Comparison of ENCODE assay signal across 9 cellular contexts in the genomic region with DNA sequence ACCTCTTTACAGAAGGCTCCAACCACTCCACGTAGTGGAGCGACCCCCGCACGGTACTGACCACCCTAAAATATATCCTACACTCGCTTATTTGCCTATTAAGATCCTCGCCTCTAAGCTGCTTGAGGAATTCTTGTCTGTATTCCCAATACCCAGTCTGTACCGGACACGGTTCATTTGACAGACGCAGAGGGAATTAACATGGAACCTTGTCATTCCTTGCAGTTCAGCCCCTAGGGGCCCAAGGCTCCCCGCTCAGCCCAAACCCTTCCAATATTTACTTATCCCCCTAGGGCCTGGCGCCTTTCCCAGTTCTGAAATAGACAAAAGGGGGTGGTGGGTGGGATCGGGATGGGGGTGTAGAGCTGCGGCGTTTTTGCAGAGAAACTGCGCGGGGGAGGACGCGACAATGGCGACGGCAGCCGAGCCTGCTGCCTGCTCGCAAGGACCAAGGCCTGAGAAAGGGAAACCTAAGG. TPM values are rescaled to one million over a fixed set of nuclear protein-coding genes. Genes with fewer than 3 reads are reported as not detected.
DNase-seq lines count a peak whose midpoint lies in the region; ATAC-seq and TF ChIP-seq lines count a peak whose summit lies in the region.
"Had no signal": no experiment of that assay in that cellular context is flagged by ENCODE, and none has a peak within 500 bp of the region (broad histone marks: within the 10 kb centered on the region; RNA-seq: fewer than 3 reads in every experiment).

No MANE protein-coding gene starts in this region.

- peak overlapping the region; percentile 99 for H3K4me3 Mint-ChIP-seq in activated naive CD4-positive, alpha-beta T cell treated with anti-CD3 and anti-CD28 coated beads, Interleukin-2, amount 10 ng/mL, durations not matched to agents 7 days and 5 days
- H3K4me3 Mint-ChIP-seq in T-cell (peak overlapping the region; percentile 90 to 99 (median 97)), osteocyte (ENCODE audit: unreplicated experiment) (peak overlapping the region; percentile 98)

- TF ChIP-seq CTCF in fibroblast of pulmonary artery (IDR thresholded peaks at IDR 0.05; ENCODE audit: low read length, missing control alignments) (no peak), osteocyte (IDR thresholded peaks at IDR 0.05) (no peak)

- peak overlapping the region; percentile 98 for H3K27ac Mint-ChIP-seq in activated naive CD4-positive, alpha-beta T cell treated with anti-CD3 and anti-CD28 coated beads, Interleukin-2, amount 10 ng/mL, durations not matched to agents 7 days and 5 days
- peak overlapping the region; percentile 66 to 98 for H3K27ac Mint-ChIP-seq in T-cell
- H3K27ac Mint-ChIP-seq in osteocyte (ENCODE audit: unreplicated experiment) = peak overlapping the region; percentile 76

- H3K36me3 Mint-ChIP-seq in activated naive CD4-positive, alpha-beta T cell treated with anti-CD3 and anti-CD28 coated beads, Interleukin-2, amount 10 ng/mL, durations not matched to agents 7 days and 5 days = peaks cover 28% of the 10 kb centered on the region
- H3K36me3 Mint-ChIP-seq in T-cell (peaks cover 20% of the 10 kb centered on the region), osteocyte (ENCODE audit: unreplicated experiment) (peaks cover 16% of the 10 kb centered on the region)

- peaks cover 37% of the 10 kb centered on the region for H3K4me1 Mint-ChIP-seq in activated naive CD4-positive, alpha-beta T cell treated with anti-CD3 and anti-CD28 coated beads, Interleukin-2, amount 10 ng/mL, durations not matched to agents 7 days and 5 days
- H3K4me1 Mint-ChIP-seq in T-cell (peaks cover 48 to 53% (median 52%) of the 10 kb centered on the region in 3 donors), osteocyte (ENCODE audit: unreplicated experiment) (peaks cover 38% of the 10 kb centered on the region)

- peaks cover 4% of the 10 kb centered on the region for H3K27me3 Mint-ChIP-seq in activated naive CD4-positive, alpha-beta T cell treated with anti-CD3 and anti-CD28 coated beads, Interleukin-2, amount 10 ng/mL, durations not matched to agents 7 days and 5 days
- H3K27me3 Mint-ChIP-seq in T-cell (no peaks in the 10 kb centered on the region), osteocyte (ENCODE audit: unreplicated experiment) (no peaks in the 10 kb centered on the region)

- POLR2A ChIA-PET in T-cell (lab: Charles Lee) = interaction anchor here (0.5 to 1.8 kb wide), 6 partner anchors 38 to 182 kb away, joined by 3 to 13 read pairs (median 4); no protein-coding TSS in a partner anchor

- ATAC-seq in T-cell (replicated peaks in 1 of 4) (no peak), GM21723 (IDR thresholded peaks at IDR 0.05; ENCODE audit: unreplicated experiment) (no peak), HG02763 (IDR thresholded peaks at IDR 0.05; ENCODE audit: unreplicated experiment) (no peak)

- CTCF ChIA-PET in activated naive CD4-positive, alpha-beta T cell treated with anti-CD3 and anti-CD28 coated beads, Interleukin-2, amount 10 ng/mL, durations not matched to agents 7 days and 5 days (lab: Charles Lee) = interaction anchor here (0.6 to 7.3 kb wide), 10 partner anchors 15 to 241 kb away, joined by 3 to 152 read pairs (median 8); a partner anchor contains a TSS
- CTCF ChIA-PET in T-cell (lab: Charles Lee) = interaction anchor here in 1 of 2 donors (1.2 to 3.1 kb wide), 12 partner anchors 8 to 142 kb away, joined by 4 to 113 read pairs (median 12); a partner anchor contains a TSS

- no peaks in the 10 kb centered on the region for H3K9me3 Mint-ChIP-seq in activated naive CD4-positive, alpha-beta T cell treated with anti-CD3 and anti-CD28 coated beads, Interleukin-2, amount 10 ng/mL, durations not matched to agents 7 days and 5 days
- H3K9me3 Mint-ChIP-seq in T-cell (no peaks in the 10 kb centered on the region), osteocyte (ENCODE audit: unreplicated experiment) (no peaks in the 10 kb centered on the region)

- peak overlapping the region; percentile 81 for H3K4me3 ChIP-seq in fibroblast of pulmonary artery (replicated peaks; ENCODE audit: low read depth, low read length)

- DNase-seq in activated naive CD4-positive, alpha-beta T cell treated with anti-CD3 and anti-CD28 coated beads, Interleukin-2, amount 10 ng/mL, durations not matched to agents 7 days and 5 days = no peak
- no peak for DNase-seq in activated naive CD4-positive, alpha-beta T cell treated with anti-CD3 and anti-CD28 coated beads, Interleukin-2, amount 50 U/mL, for 16 hours
- DNase-seq in T-cell (peak in 3 of 34 experiments; percentile 7 to 11 (median 7)), fibroblast of pulmonary artery (ENCODE audit: low read depth) (peak; percentile 20), osteocyte (ENCODE audit: extremely low spot score, unreplicated experiment) (no peak)
- no peak for DNase-seq in effector CD8-positive, alpha-beta T cell (lab: John Stamatoyannopoulos, UW)

RNA-seq across cellular contexts. Expression of a gene that starts 0.6 kb away (rescaled TPM):
- total RNA-seq in T-cell (100 to 1,000 TPM; 134 to 198 (median 184) TPM), osteocyte (96.2 and 104 TPM in 2 replicates)

RNA-seq across cellular contexts. Expression of a gene that starts 31.6 kb away (rescaled TPM):
- 10 to 100 TPM; 19.7 to 39.1 (median 34.6) TPM for total RNA-seq in T-cell
- total RNA-seq in osteocyte = 52.4 and 55.0 TPM in 2 replicates

RNA-seq across cellular contexts. Expression of a gene that starts 38.6 kb away (rescaled TPM):
- total RNA-seq in T-cell = 10 to 100 TPM; 75.8 to 90.3 (median 86.7) TPM
- total RNA-seq in osteocyte = 34.2 and 36.9 TPM in 2 replicates

RNA-seq across cellular contexts. Expression of a gene that starts 46.2 kb away (rescaled TPM):
- total RNA-seq in T-cell (100 to 1,000 TPM; 166 to 296 (median 284) TPM), osteocyte (not detected in 2 replicates)
- total RNA-seq: myocyte had no signal
